ENCODE assay signal across 8 cellular contexts in the genomic region with DNA sequence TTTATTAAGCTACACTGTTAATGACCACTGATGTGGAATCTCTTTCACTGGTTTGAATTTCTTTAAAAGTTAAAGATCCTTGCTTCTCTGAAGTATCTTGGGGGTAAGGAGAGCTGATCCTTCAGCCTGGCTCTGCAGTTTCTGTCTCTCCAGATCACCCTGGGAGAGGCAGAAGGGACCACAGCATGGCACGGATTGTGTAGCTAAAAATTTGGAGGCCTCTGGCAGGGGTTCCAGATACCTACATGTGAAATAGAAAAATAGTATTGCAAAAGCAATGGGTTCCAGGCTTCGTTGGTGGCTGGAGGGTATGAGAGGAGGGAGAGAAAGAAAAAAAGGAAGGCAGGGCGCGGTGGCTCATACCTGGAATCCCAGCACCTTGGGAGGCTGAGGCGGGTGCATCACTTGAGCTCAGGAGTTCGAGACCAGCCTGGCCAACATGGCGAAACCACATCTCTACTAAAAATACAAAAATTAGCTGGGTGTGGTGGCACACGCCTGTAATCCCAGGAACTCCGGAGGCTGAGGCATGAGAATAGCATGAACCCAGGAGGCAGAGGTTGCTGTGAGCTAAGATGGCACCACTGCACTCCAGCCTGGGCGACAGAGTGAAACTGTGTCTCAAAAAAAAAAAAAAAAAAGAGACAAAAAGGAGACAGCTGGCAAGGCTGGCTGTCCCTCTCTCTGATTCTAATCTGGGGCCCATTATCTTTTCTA. TPM values are rescaled to one million over a fixed set of nuclear protein-coding genes. Genes with fewer than 3 reads are reported as not detected.
DNase-seq lines count a peak whose midpoint lies in the region; TF ChIP-seq lines count a peak whose summit lies in the region.
"Had no signal": no experiment of that assay in that cellular context is flagged by ENCODE, and none has a peak within 500 bp of the region (broad histone marks: within the 10 kb centered on the region; RNA-seq: fewer than 3 reads in every experiment).

No MANE protein-coding gene starts in this region.

- POLR2A ChIA-PET in PC-9 (lab: Charles Lee; ENCODE audit: unreplicated experiment): interaction anchor here (0.6 kb wide), 1 partner anchor 180 kb away, joined by 3 read pairs; no protein-coding TSS in a partner anchor

- CTCF ChIA-PET in PC-9 (lab: Charles Lee): no interaction called here

- H3K27ac ChIP-seq in PC-9 (peak overlapping the region; percentile 58), skin epidermis (peak overlapping the region in 14 of 21 experiments; percentile 68 to 96 (median 89))
- peak overlapping the region; percentile 88 for H3K27ac ChIP-seq in effector memory CD4-positive, alpha-beta T cell (ENCODE audit: insufficient read depth, low read length, poor library complexity, severe bottlenecking)

- H3K79me2 ChIP-seq in PC-9 (ENCODE audit: low read depth): peaks cover 94% of the 10 kb centered on the region

- peak overlapping the region; percentile 79 for H3K4me2 ChIP-seq in PC-9

- H4K20me1 ChIP-seq in PC-9 (ENCODE audit: insufficient read depth): peaks cover 30% of the 10 kb centered on the region

- no peaks in the 10 kb centered on the region for H3K27me3 ChIP-seq in PC-9 (ENCODE audit: insufficient read depth, low read depth)
- H3K27me3 ChIP-seq in effector memory CD4-positive, alpha-beta T cell (replicated peaks; ENCODE audit: control insufficient read depth, insufficient read depth, low read length, poor library complexity, severe bottlenecking): no peaks in the 10 kb centered on the region

- H3K9me3 ChIP-seq in PC-9 (ENCODE audit: insufficient read depth, low read depth): no peaks in the 10 kb centered on the region
- no peaks in the 10 kb centered on the region for H3K9me3 ChIP-seq in effector memory CD4-positive, alpha-beta T cell (ENCODE audit: control insufficient read depth, low read length)

- H2AFZ ChIP-seq in PC-9: no peak overlapping the region

- no peak for TF ChIP-seq CTCF in PC-9 (conservative IDR thresholded peaks at IDR 0.05)

- BruUV-seq in PC-9 (replicated peaks; lab: Mats Ljungman, UMichigan): no TSS peak

- peaks cover 18% of the 10 kb centered on the region; the same call in 1 of the 2 replicates for H3F3A ChIP-seq in PC-9 (ENCODE audit: insufficient read depth, low read depth)

- peaks cover 6% of the 10 kb centered on the region; the same call in 1 of the 2 replicates for H3K36me3 ChIP-seq in PC-9 (ENCODE audit: low read depth)
- no peaks in the 10 kb centered on the region for H3K36me3 ChIP-seq in effector memory CD4-positive, alpha-beta T cell (ENCODE audit: control insufficient read depth, insufficient read depth, low read length)

- H3K9me2 ChIP-seq in PC-9 (ENCODE audit: insufficient read depth): no peaks in the 10 kb centered on the region

- intact Hi-C loops in PC-9 (cut with micrococcal nuclease; ENCODE audit: unreplicated experiment): no loop called here

- DNase-seq in PC-9: no peak
- DNase-seq in effector memory CD4-positive, alpha-beta T cell: no peak
- no peak for DNase-seq in NCI-H2081 treated with DMSO at 0.1 percent for 48 hours (lab: John Stamatoyannopoulos, UW)
- no peak for DNase-seq in NCI-H69 (lab: John Stamatoyannopoulos, UW)
- DNase-seq in nucleus accumbens (lab: John Stamatoyannopoulos, UW): no peak
- DNase-seq: amniotic stem cell had no signal

- peaks cover 50% of the 10 kb centered on the region for H3K4me1 ChIP-seq in PC-9 (replicated peaks; ENCODE audit: insufficient read depth)
- peaks cover 56% of the 10 kb centered on the region for H3K4me1 ChIP-seq in effector memory CD4-positive, alpha-beta T cell (ENCODE audit: control insufficient read depth, insufficient read depth, low read length, poor library complexity, severe bottlenecking)

- peak overlapping the region; percentile 92 for H3K4me3 ChIP-seq in GM08714 (ENCODE audit: low read length)
- H3K4me3 ChIP-seq in PC-9: peak overlapping the region; percentile 89
- H3K4me3 ChIP-seq in effector memory CD4-positive, alpha-beta T cell (ENCODE audit: insufficient read depth, low read depth, low read length, poor library complexity, severe bottlenecking): peak overlapping the region; percentile 100
- H3K4me3 ChIP-seq in skin epidermis: peak overlapping the region in 4 of 7 experiments; percentile 13 to 95 (median 79)

RNA-seq across cellular contexts. Expression of a gene that starts 3.5 kb away (rescaled TPM):
- total RNA-seq in PC-9 (2021): 39.9 and 52.2 TPM in 2 replicates
